ENCODE assay signal across 1 cellular context in the genomic region with DNA sequence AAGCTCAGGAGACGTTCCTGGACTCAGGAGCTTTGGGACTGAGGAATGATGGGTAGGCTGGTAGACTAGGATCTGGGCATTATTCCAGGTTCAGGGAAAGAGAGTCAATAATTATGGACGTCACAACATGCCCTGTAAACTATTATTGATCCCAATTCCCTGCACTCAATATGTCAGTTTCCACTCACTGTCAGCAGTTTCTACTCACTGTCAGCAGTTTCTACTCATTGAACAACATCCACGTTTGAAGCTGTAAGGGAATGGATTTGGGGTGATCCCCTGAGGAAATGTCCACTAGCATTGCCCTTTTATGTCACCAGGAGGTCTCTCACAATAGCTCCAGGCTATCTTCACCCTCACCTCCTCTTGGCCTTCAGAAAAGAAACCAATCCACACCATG.
TF ChIP-seq lines count a peak whose summit lies in the region.

No MANE protein-coding gene starts in this region.

TF ChIP-seq in HepG2, 621 proteins besides CTCF, POLR2A, EP300 and RAD21 (continued from another document):
- TF ChIP-seq MAFK (conservative IDR thresholded peaks at IDR 0.05 in 1 of 2, IDR thresholded peaks at IDR 0.05 in 1 of 2; ENCODE audit: low read length in 2 of 2) (peak; percentile 24 to 70; a peak in 2 of 4 replicates), ZFP36L1 (CRISPR knock-in tag; IDR thresholded peaks at IDR 0.05) (no peak)
TF ChIP-seq in HepG2: peak in this region for 2.
